In the genomic region with DNA sequence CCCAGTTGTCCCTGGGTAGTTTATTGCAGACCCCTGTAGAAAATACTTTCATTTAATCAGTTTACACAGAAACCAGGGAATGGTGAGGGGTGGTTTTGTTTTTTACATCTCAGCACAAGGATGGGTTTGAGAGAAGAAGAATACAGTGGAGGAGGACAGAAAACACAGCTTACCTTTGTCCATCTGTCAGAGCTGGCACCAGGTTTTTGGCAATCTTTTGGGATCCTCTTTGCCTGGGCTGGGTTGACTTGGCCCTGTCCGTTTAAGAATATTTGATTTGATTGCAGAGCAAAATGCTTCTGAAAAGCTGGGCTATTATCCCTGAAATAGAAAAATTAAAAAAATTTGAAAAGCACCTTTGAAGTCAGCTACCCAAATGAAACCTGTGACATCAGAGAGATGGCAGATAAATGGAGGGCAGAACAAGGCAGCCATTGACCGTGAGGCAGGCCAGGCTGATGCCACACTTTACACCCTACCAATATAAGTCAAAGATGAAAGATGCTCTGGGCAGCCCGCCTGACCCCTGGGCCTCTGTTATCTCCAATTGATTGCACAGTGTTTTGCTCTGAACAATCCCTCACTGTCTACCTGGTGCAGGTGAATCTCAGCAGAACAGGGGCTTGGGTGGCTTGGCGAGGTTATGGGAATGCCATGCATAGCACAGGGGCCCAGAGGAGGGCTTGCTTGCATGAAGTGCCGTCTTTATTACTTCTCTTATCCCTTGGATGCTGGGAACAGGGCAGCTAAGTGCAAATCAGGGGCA, we compare ENCODE assay signal across 18 cellular contexts.
DNase-seq lines count a peak whose midpoint lies in the region; ATAC-seq and TF ChIP-seq lines count a peak whose summit lies in the region.
"Had no signal": no experiment of that assay in that cellular context is flagged by ENCODE, and none has a peak within 500 bp of the region (broad histone marks: within the 10 kb centered on the region; RNA-seq: fewer than 3 reads in every experiment).

No MANE protein-coding gene starts in this region.

- POLR2A ChIA-PET in Caco-2 (lab: Charles Lee) = interaction anchor here (0.5 kb wide), 1 partner anchor 1739 kb away, joined by 6 read pairs; the partner anchor contains the start of gene TADA1

- H3K36me3 ChIP-seq in Caco-2 (ENCODE audit: control insufficient read depth, insufficient read depth, low read length) = no peaks in the 10 kb centered on the region; the same call in 1 of the 2 replicates
- H3K36me3 ChIP-seq: BLaER1 treated with 17β-estradiol and CSF1 and Interleukin-3, amounts not matched to agents 10 nM and 100 nM had no signal

- BruUV-seq in Caco-2 (replicated peaks; lab: Mats Ljungman, UMichigan) = TSS peak; percentile 78

- peaks cover 35% of the 10 kb centered on the region for H3K4me1 Mint-ChIP-seq in Caco-2 (ENCODE audit: low read depth, unreplicated experiment)
- peaks cover 15% of the 10 kb centered on the region for H3K4me1 Mint-ChIP-seq in progenitor cell of endocrine pancreas (ENCODE audit: low read depth)
- H3K4me1 Mint-ChIP-seq in stimulated activated memory B cell treated with anti-CD40 and anti-IgM and Interleukin-4, amounts not matched to agents 10 μg/mL and 1 μg/mL and 100 μg/mL, for 72 hours = no peaks in the 10 kb centered on the region
- H3K4me1 Mint-ChIP-seq: B cell had no signal

- intact Hi-C loops in Caco-2 (cut with micrococcal nuclease; ENCODE audit: unreplicated experiment) = loop anchor here (1.0 kb wide), 1 partner anchor 8 kb away; no protein-coding TSS in a partner anchor

- DNase-seq in Caco-2 (peak; percentile 83 to 93), HuH-7 (ENCODE audit: low spot score) (peak; percentile 28), cerebellum (ENCODE audit: low spot score) (peak; percentile 40), progenitor cell of endocrine pancreas (ENCODE audit: low spot score, unreplicated experiment) (no peak)
- DNase-seq: CD8-positive, alpha-beta T cell; DMS 273 treated with DMSO at 0.1 percent for 48 hours; DMS53; DND-41; EL; GOT3; H7; HFFc6; KG1 had no signal

- H3K36me3 Mint-ChIP-seq in Caco-2 (ENCODE audit: insufficient read depth, unreplicated experiment) = peaks cover 6% of the 10 kb centered on the region
- H3K36me3 Mint-ChIP-seq in progenitor cell of endocrine pancreas (ENCODE audit: insufficient read depth) = no peaks in the 10 kb centered on the region
- H3K36me3 Mint-ChIP-seq in stimulated activated memory B cell treated with anti-CD40 and anti-IgM and Interleukin-4, amounts not matched to agents 10 μg/mL and 1 μg/mL and 100 μg/mL, for 72 hours = no peaks in the 10 kb centered on the region
- H3K36me3 Mint-ChIP-seq: CD8-positive, alpha-beta T cell had no signal

- peaks cover 3% of the 10 kb centered on the region for H3K27me3 Mint-ChIP-seq in Caco-2 (ENCODE audit: insufficient read depth, unreplicated experiment)
- peaks cover 66% of the 10 kb centered on the region for H3K27me3 Mint-ChIP-seq in progenitor cell of endocrine pancreas
- peaks cover 24% of the 10 kb centered on the region for H3K27me3 Mint-ChIP-seq in stimulated activated memory B cell treated with anti-CD40 and anti-IgM and Interleukin-4, amounts not matched to agents 10 μg/mL and 1 μg/mL and 100 μg/mL, for 72 hours

- H3K9me3 Mint-ChIP-seq in Caco-2 (ENCODE audit: unreplicated experiment) (no peaks in the 10 kb centered on the region), progenitor cell of endocrine pancreas (ENCODE audit: low read depth) (no peaks in the 10 kb centered on the region)
- H3K9me3 Mint-ChIP-seq in stimulated activated memory B cell treated with anti-CD40 and anti-IgM and Interleukin-4, amounts not matched to agents 10 μg/mL and 1 μg/mL and 100 μg/mL, for 72 hours = no peaks in the 10 kb centered on the region
- H3K9me3 Mint-ChIP-seq: CD8-positive, alpha-beta T cell; HFFc6 had no signal

- H3K4me3 Mint-ChIP-seq in Caco-2 (ENCODE audit: unreplicated experiment) (peak overlapping the region; percentile 6), progenitor cell of endocrine pancreas (ENCODE audit: low read depth) (no peak overlapping the region)
- no peak overlapping the region for H3K4me3 Mint-ChIP-seq in stimulated activated memory B cell treated with anti-CD40 and anti-IgM and Interleukin-4, amounts not matched to agents 10 μg/mL and 1 μg/mL and 100 μg/mL, for 72 hours
- H3K4me3 Mint-ChIP-seq: B cell; CD8-positive, alpha-beta T cell; HFFc6 had no signal

- ATAC-seq in stimulated activated memory B cell treated with anti-CD40 and anti-IgM and Interleukin-4, amounts not matched to agents 10 μg/mL and 1 μg/mL and 100 μg/mL, for 72 hours = no peak
- ATAC-seq in HG02588 (IDR thresholded peaks at IDR 0.05; ENCODE audit: unreplicated experiment) = no peak
- ATAC-seq: CD8-positive, alpha-beta T cell; HCT116 had no signal

- H3K27ac Mint-ChIP-seq in Caco-2 (ENCODE audit: unreplicated experiment) (peak overlapping the region; percentile 69), progenitor cell of endocrine pancreas (peak overlapping the region; percentile 69)
- H3K27ac Mint-ChIP-seq in stimulated activated memory B cell treated with anti-CD40 and anti-IgM and Interleukin-4, amounts not matched to agents 10 μg/mL and 1 μg/mL and 100 μg/mL, for 72 hours = no peak overlapping the region
- H3K27ac Mint-ChIP-seq: B cell; CD8-positive, alpha-beta T cell; HFFc6 had no signal

- no peaks in the 10 kb centered on the region for H3K27me3 ChIP-seq in Caco-2 (replicated peaks; ENCODE audit: control insufficient read depth, insufficient read depth, low read length)
- H3K27me3 ChIP-seq: BLaER1 treated with 17β-estradiol and CSF1 and Interleukin-3, amounts not matched to agents 10 nM and 100 nM had no signal

- H3K4me1 ChIP-seq in Caco-2 = peaks cover 32% of the 10 kb centered on the region
- H3K4me1 ChIP-seq: BLaER1 treated with 17β-estradiol and CSF1 and Interleukin-3, amounts not matched to agents 10 nM and 100 nM had no signal

- CTCF ChIA-PET in Caco-2 (lab: Charles Lee) = interaction anchor here (1.1 to 1.7 kb wide), 2 partner anchors 8 to 9 kb away, joined by 3 to 13 read pairs; no protein-coding TSS in a partner anchor

- no peak overlapping the region for H3K4me3 ChIP-seq in Caco-2 (ENCODE audit: low read depth, low read length)
- H3K4me3 ChIP-seq: BLaER1 treated with 17β-estradiol and CSF1 and Interleukin-3, amounts not matched to agents 10 nM and 100 nM had no signal

- no peak for TF ChIP-seq CTCF in Caco-2 (IDR thresholded peaks at IDR 0.05; ENCODE audit: insufficient read depth in 1 of 2, low read depth in 1 of 2, low read length in 1 of 2, severe bottlenecking in 1 of 2, unreplicated experiment in 1 of 2)
- no peak for TF ChIP-seq CTCF in progenitor cell of endocrine pancreas (IDR thresholded peaks at IDR 0.05; ENCODE audit: unreplicated experiment)

- H3K9me3 ChIP-seq in Caco-2 = no peaks in the 10 kb centered on the region
- H3K9me3 ChIP-seq: BLaER1 treated with 17β-estradiol and CSF1 and Interleukin-3, amounts not matched to agents 10 nM and 100 nM had no signal
